ENCODE assay signal across 8 cellular contexts in the genomic region with DNA sequence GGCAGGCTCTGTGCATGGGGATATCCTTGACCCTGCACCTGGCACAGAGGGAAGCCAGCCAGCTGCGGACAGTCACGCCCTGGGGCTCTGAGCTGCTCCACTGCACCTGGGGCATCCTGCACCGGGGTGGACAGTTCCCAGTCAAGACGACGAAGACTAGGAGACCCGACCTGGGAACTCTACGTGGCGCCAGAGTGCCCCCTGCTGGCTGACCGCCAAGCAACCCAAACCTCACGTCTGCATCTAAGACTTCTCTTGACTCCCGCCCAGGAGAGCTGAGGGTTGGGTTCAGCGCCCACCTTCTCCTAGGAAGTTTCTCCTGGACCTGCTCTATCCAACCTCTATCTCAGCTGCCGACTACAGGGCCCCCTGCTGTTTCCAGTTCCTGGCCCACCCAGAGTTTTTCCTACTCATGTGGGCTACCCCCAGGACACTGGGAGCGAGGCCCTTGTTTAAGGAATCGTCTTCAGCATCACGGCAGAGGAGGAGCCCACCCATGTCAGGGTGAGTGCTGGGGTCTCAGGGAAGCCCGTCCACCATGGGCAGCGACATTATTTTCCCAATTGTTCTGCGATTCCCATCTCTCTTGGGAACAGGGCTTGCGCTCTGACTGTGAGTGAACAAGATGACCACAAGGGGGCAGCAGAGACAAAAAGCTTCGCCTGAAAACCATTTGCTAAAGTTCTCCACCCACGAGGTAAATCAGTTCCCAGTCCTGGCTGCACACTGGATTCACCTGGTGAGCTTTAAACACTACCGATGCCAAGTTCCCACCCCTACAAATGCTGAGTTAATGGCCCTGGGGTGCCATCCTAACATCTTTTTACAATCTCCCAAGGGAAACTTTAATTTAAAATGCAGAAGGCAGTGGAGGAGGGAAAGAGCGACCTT. TPM values are rescaled to one million over a fixed set of nuclear protein-coding genes. Genes with fewer than 3 reads are reported as not detected.
A peak's percentile ranks its signal among the peaks of the same experiment; 100 is the strongest.
DNase-seq lines count a peak whose midpoint lies in the region; ATAC-seq and TF ChIP-seq lines count a peak whose summit lies in the region.

No MANE protein-coding gene starts in this region.

- H3K9me3 Mint-ChIP-seq in activated CD4-positive, alpha-beta memory T cell treated with anti-CD3 and anti-CD28 coated beads, Interleukin-2, amount 10 ng/mL, durations not matched to agents 7 days and 5 days, result no peaks in the 10 kb centered on the region

- H3K36me3 ChIP-seq in lung (ENCODE audit: control insufficient read depth in 2 of 2, insufficient read depth in 2 of 2, low read length in 2 of 2), result no peaks in the 10 kb centered on the region

- H3K27ac Mint-ChIP-seq in activated CD4-positive, alpha-beta memory T cell treated with anti-CD3 and anti-CD28 coated beads, Interleukin-2, amount 10 ng/mL, durations not matched to agents 7 days and 5 days, result no peak overlapping the region

- H3K4me3 ChIP-seq in lung, result no peak overlapping the region

- peaks cover 7% of the 10 kb centered on the region for H3K4me1 Mint-ChIP-seq in activated CD4-positive, alpha-beta memory T cell treated with anti-CD3 and anti-CD28 coated beads, Interleukin-2, amount 10 ng/mL, durations not matched to agents 7 days and 5 days

- POLR2A ChIA-PET in activated CD4-positive, alpha-beta memory T cell treated with anti-CD3 and anti-CD28 coated beads, Interleukin-2, amount 10 ng/mL, durations not matched to agents 7 days and 5 days (lab: Charles Lee), result interaction anchor here (0.5 kb wide), 1 partner anchor 49 kb away, joined by 3 read pairs; no protein-coding TSS in a partner anchor

- TF ChIP-seq CTCF in lung (IDR thresholded peaks at IDR 0.05; ENCODE audit: control extremely low read depth, extremely low read depth), result peak; percentile 81

- no peak overlapping the region for H3K4me3 Mint-ChIP-seq in activated CD4-positive, alpha-beta memory T cell treated with anti-CD3 and anti-CD28 coated beads, Interleukin-2, amount 10 ng/mL, durations not matched to agents 7 days and 5 days

- peaks cover 3% of the 10 kb centered on the region for H3K27me3 ChIP-seq in lung (ENCODE audit: control insufficient read depth, insufficient read depth)

- H3K9me3 ChIP-seq in lung (ENCODE audit: control insufficient read depth in 2 of 2, insufficient read depth in 1 of 2, low read length in 1 of 2), result peaks cover 0 to 4% of the 10 kb centered on the region in 2 donors

- H3K4me1 ChIP-seq in lung (ENCODE audit: control insufficient read depth in 2 of 2, insufficient read depth in 2 of 2, low read length in 2 of 2), result no peaks in the 10 kb centered on the region

- no peak overlapping the region for H3K27ac ChIP-seq in lung (ENCODE audit: low read depth in 1 of 2, low read length in 1 of 2)

- DNase-seq in Daoy (ENCODE audit: low read depth), result peak; percentile 70
- DNase-seq in NCI-H748 (lab: John Stamatoyannopoulos, UW; ENCODE audit: unreplicated experiment), result peak; percentile 65
- peak; percentile 61 for DNase-seq in activated CD4-positive, alpha-beta memory T cell treated with anti-CD3 and anti-CD28 coated beads, Interleukin-2, amount 10 ng/mL, durations not matched to agents 7 days and 5 days
- DNase-seq in effector CD8-positive, alpha-beta T cell (lab: John Stamatoyannopoulos, UW), result peak; percentile 53
- DNase-seq in lung (ENCODE audit: low spot score), result peak; percentile 75
- peak; percentile 34 to 66 (median 61) for DNase-seq in stimulated activated CD4-positive, alpha-beta T cell treated with anti-CD3 and anti-CD28 coated beads, TNF-alpha, amount 100 ng/mL, for 48 hours (ENCODE audit: low read depth in 3 of 3)

- peaks cover 33% of the 10 kb centered on the region for H3K27me3 Mint-ChIP-seq in activated CD4-positive, alpha-beta memory T cell treated with anti-CD3 and anti-CD28 coated beads, Interleukin-2, amount 10 ng/mL, durations not matched to agents 7 days and 5 days

- 8 to 10% methylated on average over 24 of the region's 24 CpGs for whole genome bisulfite sequencing in lung, 2 donors

- ATAC-seq in HG03354 (IDR thresholded peaks at IDR 0.05; ENCODE audit: poor library complexity, severe bottlenecking, unreplicated experiment), result peak; percentile 58
- ATAC-seq in lung (ENCODE audit: insufficient read depth, low FRiP score), result peak; percentile 74
- no peak for ATAC-seq in GM19324 (IDR thresholded peaks at IDR 0.05; ENCODE audit: low FRiP score, unreplicated experiment)

- CTCF ChIA-PET in activated CD4-positive, alpha-beta memory T cell treated with anti-CD3 and anti-CD28 coated beads, Interleukin-2, amount 10 ng/mL, durations not matched to agents 7 days and 5 days (lab: Charles Lee), result interaction anchor here (0.6 to 4.6 kb wide), 18 partner anchors 8 to 199 kb away, joined by 3 to 72 read pairs (median 4); partner anchors contain the start of gene CALB2

- no peaks in the 10 kb centered on the region for H3K36me3 Mint-ChIP-seq in activated CD4-positive, alpha-beta memory T cell treated with anti-CD3 and anti-CD28 coated beads, Interleukin-2, amount 10 ng/mL, durations not matched to agents 7 days and 5 days (ENCODE audit: low read depth)

RNA-seq across cellular contexts. Expression of gene TLE7, which starts 29.3 kb away (rescaled TPM):
- total RNA-seq in Daoy (2014; rRNA removed; shearing (Covaris generic)), result not detected in 2 replicates
- not detected for total RNA-seq in activated CD4-positive, alpha-beta memory T cell treated with anti-CD3 and anti-CD28 coated beads, Interleukin-2, amount 10 ng/mL, durations not matched to agents 7 days and 5 days
- not detected for total RNA-seq in lung
- not detected for polyA plus RNA-seq in lung

RNA-seq across cellular contexts. Expression of gene ZNF23, which starts 49.5 kb away (rescaled TPM):
- total RNA-seq in Daoy (2014; rRNA removed; shearing (Covaris generic)), result 9.6 and 11.5 TPM in 2 replicates
- 1 to 10 TPM; 6.0 to 7.3 TPM for total RNA-seq in activated CD4-positive, alpha-beta memory T cell treated with anti-CD3 and anti-CD28 coated beads, Interleukin-2, amount 10 ng/mL, durations not matched to agents 7 days and 5 days
- 10 to 100 TPM in 1 of 2 donors, 1 to 10 TPM in 1; 8.9 to 14.5 TPM for total RNA-seq in lung
- polyA plus RNA-seq in lung, result 10 to 100 TPM in 1 of 2 donors, 1 to 10 TPM in 1; 4.9 to 12.8 TPM

RNA-seq across cellular contexts. Expression of gene CALB2, which starts 54.0 kb away (rescaled TPM):
- 8.1 and 11.3 TPM in 2 replicates for total RNA-seq in Daoy (2014; rRNA removed; shearing (Covaris generic))
- total RNA-seq in activated CD4-positive, alpha-beta memory T cell treated with anti-CD3 and anti-CD28 coated beads, Interleukin-2, amount 10 ng/mL, durations not matched to agents 7 days and 5 days, result not detected
- total RNA-seq in lung, result 1 to 10 TPM in 1 of 2 donors, under 1 TPM in 1; 0.68 to 1.7 TPM
- polyA plus RNA-seq in lung, result 10 to 100 TPM in 1 of 2 donors, under 1 TPM in 1; 0.02 to 11.7 TPM
